7 cellular contexts compared by ENCODE assay signal in the genomic region with DNA sequence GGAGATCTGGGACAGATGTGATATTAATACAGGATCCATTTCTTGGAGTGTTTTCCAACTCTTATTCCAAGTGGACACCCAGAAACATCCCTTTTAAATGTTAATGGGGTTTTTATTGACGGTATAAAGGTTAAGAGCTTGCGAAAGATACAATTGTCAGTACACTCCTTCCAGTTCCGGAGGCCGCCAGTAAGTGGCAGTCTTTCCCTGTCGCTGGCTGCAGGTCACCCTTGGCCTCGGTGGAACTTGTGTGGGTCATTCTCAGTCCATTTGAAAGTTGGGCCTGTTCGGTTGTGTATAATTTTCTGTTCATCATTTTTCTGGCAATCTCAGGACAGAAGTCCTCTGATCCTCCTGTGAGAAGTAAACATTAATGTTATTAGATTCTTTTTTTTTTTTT.
DNase-seq lines count a peak whose midpoint lies in the region; ATAC-seq, FAIRE-seq and TF ChIP-seq lines count a peak whose summit lies in the region.
"Not testable (repeated sequence)": the region's sequence is repeated elsewhere in the genome, so short reads cannot be mapped to it uniquely, and the experiment has no call there.

No MANE protein-coding gene starts in this region.

- SMC1A ChIA-PET in GM12878 (lab: Charles Lee; ENCODE audit: uncharacterized antibody, unreplicated experiment) = not testable (repeated sequence)

- H3K4me3 ChIP-seq in HCT116 (replicated peaks in 1 of 2; ENCODE audit: low read depth in 1 of 2, low read length in 2 of 2); GM12878; naive thymus-derived CD4-positive, alpha-beta T cell (ENCODE audit: low read length): not testable (repeated sequence)

- RAD21 ChIA-PET in HCT116 (lab: Charles Lee; ENCODE audit: low non-redundant PET in 1 of 2, low total read pairs in 2 of 2, uncharacterized antibody in 2 of 2, unreplicated experiment in 2 of 2); GM12878 (lab: Charles Lee; ENCODE audit: unreplicated experiment): not testable (repeated sequence)

- not testable (repeated sequence) for H3K27ac Mint-ChIP-seq in WTC11; naive thymus-derived CD4-positive, alpha-beta T cell; stimulated activated naive B cell treated with anti-CD40 and anti-IgM and Interleukin-4, amounts not matched to agents 10 μg/mL and 1 μg/mL and 100 μg/mL, for 72 hours

- not testable (repeated sequence) for TF ChIP-seq POLR2A in HCT116 (IDR thresholded peaks at IDR 0.05; ENCODE audit: borderline replicate concordance, extremely low read depth, insufficient read depth, insufficient read length); GM12878 (IDR thresholded peaks at IDR 0.05; ENCODE audit: low read depth, low read length)

- peak; percentile 87 for ATAC-seq in HCT116
- peak; percentile 75 for ATAC-seq in WTC11
- ATAC-seq in GM12878 = peak; percentile 59
- ATAC-seq in Right ventricle myocardium superior (ENCODE audit: poor library complexity) = peak; percentile 84
- ATAC-seq in left lobe of liver = peak; percentile 99
- ATAC-seq in naive thymus-derived CD4-positive, alpha-beta T cell = peak; percentile 67
- ATAC-seq in stimulated activated naive B cell treated with anti-CD40 and anti-IgM and Interleukin-4, amounts not matched to agents 10 μg/mL and 1 μg/mL and 100 μg/mL, for 72 hours (replicated peaks) = peak; percentile 34 to 51

- DNase-seq in HCT116 (ENCODE audit: low read depth, low spot score); WTC11 (ENCODE audit: low spot score); GM12878 (ENCODE audit: low read depth, low spot score); Right ventricle myocardium superior; left lobe of liver (ENCODE audit: low spot score); naive thymus-derived CD4-positive, alpha-beta T cell; stimulated activated naive B cell treated with anti-CD40 and anti-IgM and Interleukin-4, amounts not matched to agents 10 μg/mL and 1 μg/mL and 100 μg/mL, for 72 hours: not testable (repeated sequence)

- POLR2A ChIA-PET in HCT116 (lab: Charles Lee); WTC11 (lab: Charles Lee); GM12878 (lab: Charles Lee); naive thymus-derived CD4-positive, alpha-beta T cell (lab: Charles Lee): not testable (repeated sequence)

- not testable (repeated sequence) for H2AFZ ChIP-seq in HCT116 (ENCODE audit: low read depth, low read length, poor library complexity, severe bottlenecking); GM12878 (ENCODE audit: control insufficient read depth, low read depth, low read length)

- H3K4me1 ChIP-seq in HCT116 (ENCODE audit: control insufficient read depth in 1 of 2, insufficient read depth in 2 of 2, low read length in 2 of 2); GM12878 (ENCODE audit: control insufficient read depth, insufficient read depth, low read length); naive thymus-derived CD4-positive, alpha-beta T cell (ENCODE audit: control insufficient read depth in 2 of 2, insufficient read depth in 2 of 2, low read length in 2 of 2): not testable (repeated sequence)

- H3K9me2 ChIP-seq in HCT116 (ENCODE audit: insufficient read depth) = not testable (repeated sequence)

- in situ Hi-C loops in GM12878 (cut with MboI) = not testable (repeated sequence)

- H3K9me3 ChIP-seq in HCT116 (ENCODE audit: control insufficient read depth in 1 of 2, insufficient read depth in 1 of 2, low read depth in 1 of 2, low read length in 2 of 2); GM12878 (replicated peaks; ENCODE audit: control insufficient read depth, insufficient read depth, low read length); naive thymus-derived CD4-positive, alpha-beta T cell (ENCODE audit: control insufficient read depth in 2 of 3, low read length in 3 of 3): not testable (repeated sequence)

- CTCF ChIA-PET in HCT116 (lab: Charles Lee); WTC11 (lab: Charles Lee); GM12878 (lab: Yijun Ruan, JAX); naive thymus-derived CD4-positive, alpha-beta T cell (lab: Charles Lee): not testable (repeated sequence)

- not testable (repeated sequence) for TF ChIP-seq CTCF in HCT116 (IDR thresholded peaks at IDR 0.05 in 2 of 3, conservative IDR thresholded peaks at IDR 0.05 in 1 of 3; ENCODE audit: borderline replicate concordance in 1 of 3, insufficient read depth in 1 of 3, low read depth in 2 of 3, low read length in 2 of 3); WTC11 (IDR thresholded peaks at IDR 0.05); GM12878 (IDR thresholded peaks at IDR 0.05 in 2 of 3, conservative IDR thresholded peaks at IDR 0.05 in 1 of 3; ENCODE audit: control insufficient read depth in 2 of 3, extremely low read depth in 1 of 3, insufficient read depth in 1 of 3, low read depth in 3 of 3, low read length in 3 of 3)

- H3K27me3 Mint-ChIP-seq in WTC11 (ENCODE audit: low read depth); naive thymus-derived CD4-positive, alpha-beta T cell; stimulated activated naive B cell treated with anti-CD40 and anti-IgM and Interleukin-4, amounts not matched to agents 10 μg/mL and 1 μg/mL and 100 μg/mL, for 72 hours: not testable (repeated sequence)

- not testable (repeated sequence) for TF ChIP-seq EP300 in GM12878 (IDR thresholded peaks at IDR 0.05; ENCODE audit: borderline replicate concordance in 1 of 2, control insufficient read depth in 1 of 2, low read depth in 2 of 2, low read length in 2 of 2)

- H3K9me3 Mint-ChIP-seq in WTC11; naive thymus-derived CD4-positive, alpha-beta T cell; stimulated activated naive B cell treated with anti-CD40 and anti-IgM and Interleukin-4, amounts not matched to agents 10 μg/mL and 1 μg/mL and 100 μg/mL, for 72 hours: not testable (repeated sequence)

- BruUV-seq in HCT116 (replicated peaks; lab: Mats Ljungman, UMichigan); GM12878 (replicated peaks; lab: Mats Ljungman, UMichigan): not testable (repeated sequence)

- no CpG with 5 or more reads among the region's 7 CpGs for WGBS in GM12878 (ENCODE audit: insufficient coverage, insufficient replicate concordance, low lambda C conversion rate, missing lambda C conversion rate)

- H3K4me1 Mint-ChIP-seq in WTC11; naive thymus-derived CD4-positive, alpha-beta T cell; stimulated activated naive B cell treated with anti-CD40 and anti-IgM and Interleukin-4, amounts not matched to agents 10 μg/mL and 1 μg/mL and 100 μg/mL, for 72 hours: not testable (repeated sequence)

- H3K27me3 ChIP-seq in HCT116 (ENCODE audit: insufficient read depth, low read length); GM12878 (replicated peaks in 1 of 2; ENCODE audit: control insufficient read depth in 2 of 2, insufficient read depth in 2 of 2, low read length in 1 of 2); naive thymus-derived CD4-positive, alpha-beta T cell (ENCODE audit: control insufficient read depth in 2 of 2, insufficient read depth in 2 of 2, low read length in 2 of 2): not testable (repeated sequence)

- TF ChIP-seq RAD21 in HCT116 (IDR thresholded peaks at IDR 0.05; ENCODE audit: low read depth); GM12878 (IDR thresholded peaks at IDR 0.05; ENCODE audit: insufficient read depth, low read depth, low read length): not testable (repeated sequence)

- H3K9ac ChIP-seq in HCT116 (ENCODE audit: low read length); GM12878 (ENCODE audit: control insufficient read depth, insufficient read depth, low read length): not testable (repeated sequence)

- H3K36me3 Mint-ChIP-seq in WTC11; naive thymus-derived CD4-positive, alpha-beta T cell; stimulated activated naive B cell treated with anti-CD40 and anti-IgM and Interleukin-4, amounts not matched to agents 10 μg/mL and 1 μg/mL and 100 μg/mL, for 72 hours: not testable (repeated sequence)

- intact Hi-C loops in HCT116 (cut with micrococcal nuclease); GM12878 (cut with micrococcal nuclease; ENCODE audit: unreplicated experiment); Right ventricle myocardium superior (cut with DNase I); naive thymus-derived CD4-positive, alpha-beta T cell (cut with micrococcal nuclease): not testable (repeated sequence)

- H3K4me3 Mint-ChIP-seq in WTC11; naive thymus-derived CD4-positive, alpha-beta T cell; stimulated activated naive B cell treated with anti-CD40 and anti-IgM and Interleukin-4, amounts not matched to agents 10 μg/mL and 1 μg/mL and 100 μg/mL, for 72 hours: not testable (repeated sequence)

- H4K20me1 ChIP-seq in HCT116 (ENCODE audit: insufficient read depth); GM12878 (ENCODE audit: control insufficient read depth, insufficient read depth): not testable (repeated sequence)

- not testable (repeated sequence) for FAIRE-seq in GM12878 (lab: Jason Lieb, UNC)

- H3K4me2 ChIP-seq in HCT116 (ENCODE audit: low read length); GM12878 (ENCODE audit: control insufficient read depth, insufficient read depth): not testable (repeated sequence)

- not testable (repeated sequence) for H3K36me3 ChIP-seq in HCT116 (ENCODE audit: control insufficient read depth in 1 of 2, insufficient read depth in 2 of 2, low read length in 2 of 2); GM12878 (ENCODE audit: control insufficient read depth in 2 of 2, insufficient read depth in 2 of 2, low read length in 1 of 2); naive thymus-derived CD4-positive, alpha-beta T cell (ENCODE audit: control insufficient read depth in 2 of 3, insufficient read depth in 3 of 3, low read length in 3 of 3)

- not testable (repeated sequence) for H3K79me2 ChIP-seq in HCT116 (ENCODE audit: insufficient read depth, low read length); GM12878 (ENCODE audit: control insufficient read depth, insufficient read depth, low read length)

- H3K27ac ChIP-seq in HCT116 (ENCODE audit: low read depth, low read length); GM12878 (ENCODE audit: control insufficient read depth, insufficient read depth); naive thymus-derived CD4-positive, alpha-beta T cell (ENCODE audit: low read depth, low read length): not testable (repeated sequence)

Comparison
In these comparisons a context has a peak if more than half of its experiments do, and no peak if none do; other contexts are left out.
1. ATAC-seq: peak in every context shown above with its lines; median percentile 99 in left lobe of liver; 87 in HCT116; 84 in Right ventricle myocardium superior; 75 in WTC11; 67 in naive thymus-derived CD4-positive, alpha-beta T cell; 59 in GM12878; 42 in stimulated activated naive B cell treated with anti-CD40 and anti-IgM and Interleukin-4, amounts not matched to agents 10 μg/mL and 1 μg/mL and 100 μg/mL, for 72 hours.